12 cellular contexts compared by ENCODE assay signal in the genomic region with DNA sequence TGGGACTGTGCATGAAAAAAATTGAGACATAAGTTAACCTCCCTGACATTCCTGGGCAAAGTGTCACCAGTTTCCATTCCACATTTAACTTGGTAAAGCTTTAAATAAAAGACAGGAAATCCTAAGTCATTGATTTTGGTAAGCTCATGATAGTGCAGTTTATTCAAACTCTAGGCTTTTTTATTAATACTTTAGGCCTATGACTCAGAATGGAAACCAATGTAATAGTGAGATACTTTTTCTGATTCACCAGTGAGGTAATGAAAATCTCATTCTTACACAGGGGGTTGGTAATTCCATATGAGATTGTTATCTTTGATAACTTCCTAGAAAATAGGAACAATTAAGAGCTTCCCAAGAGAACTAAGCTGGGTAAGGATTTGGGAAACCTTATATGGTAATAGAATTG.
DNase-seq lines count a peak whose midpoint lies in the region; ATAC-seq and TF ChIP-seq lines count a peak whose summit lies in the region.
"Had no signal": no experiment of that assay in that cellular context is flagged by ENCODE, and none has a peak within 500 bp of the region (broad histone marks: within the 10 kb centered on the region; RNA-seq: fewer than 3 reads in every experiment).

No MANE protein-coding gene starts in this region.

- no peak overlapping the region for H3K4me3 ChIP-seq in psoas muscle

- no peaks in the 10 kb centered on the region for H3K4me1 Mint-ChIP-seq in activated T-helper 17 cell treated with anti-CD3 and anti-CD28 coated beads, Interleukin-2, amount 50 U/mL, for 72 hours

- no peaks in the 10 kb centered on the region for H3K4me1 ChIP-seq in psoas muscle

- H3K36me3 Mint-ChIP-seq in activated T-helper 17 cell treated with anti-CD3 and anti-CD28 coated beads, Interleukin-2, amount 50 U/mL, for 72 hours (ENCODE audit: low read depth): peaks cover 22% of the 10 kb centered on the region

- no peak overlapping the region for H3K4me3 Mint-ChIP-seq in activated T-helper 17 cell treated with anti-CD3 and anti-CD28 coated beads, Interleukin-2, amount 50 U/mL, for 72 hours
- H3K4me3 Mint-ChIP-seq: nephron had no signal

- H3K36me3 ChIP-seq in psoas muscle (ENCODE audit: insufficient read depth in 1 of 2, low read depth in 1 of 2): peaks cover 0 to 16% of the 10 kb centered on the region in 2 donors

- ATAC-seq in activated T-helper 17 cell treated with anti-CD3 and anti-CD28 coated beads, Interleukin-2, amount 50 U/mL, for 72 hours (replicated peaks): peak; percentile 71
- ATAC-seq in psoas muscle: no peak
- no peak for ATAC-seq in GM19467 (IDR thresholded peaks at IDR 0.05; ENCODE audit: unreplicated experiment)
- no peak for ATAC-seq in HG02759 (IDR thresholded peaks at IDR 0.05; ENCODE audit: unreplicated experiment)

- intact Hi-C loops in psoas muscle (cut with DNase I): no loop called here

- no peaks in the 10 kb centered on the region for H3K27me3 ChIP-seq in psoas muscle (ENCODE audit: insufficient read depth in 3 of 3, low read length in 2 of 3)

- TF ChIP-seq CTCF in GM20000 (IDR thresholded peaks at IDR 0.05; ENCODE audit: extremely low read depth, missing control alignments) (no peak), psoas muscle (IDR thresholded peaks at IDR 0.05) (no peak)

- H3K27me3 Mint-ChIP-seq in activated T-helper 17 cell treated with anti-CD3 and anti-CD28 coated beads, Interleukin-2, amount 50 U/mL, for 72 hours: no peaks in the 10 kb centered on the region

- DNase-seq in A172 (ENCODE audit: low spot score) (peak; percentile 83), ELR (ENCODE audit: low read depth) (peak; percentile 95), fibroblast of peridontal ligament (ENCODE audit: extremely low read depth) (peak; percentile 63), GM20000 (ENCODE audit: low spot score) (no peak), psoas muscle (no peak)
- DNase-seq: islet precursor cell, NCI-H526 had no signal

- H3K9me3 ChIP-seq in psoas muscle: no peaks in the 10 kb centered on the region

- no peak overlapping the region for H3K27ac Mint-ChIP-seq in activated T-helper 17 cell treated with anti-CD3 and anti-CD28 coated beads, Interleukin-2, amount 50 U/mL, for 72 hours
- H3K27ac Mint-ChIP-seq: nephron had no signal

- H3K9me3 Mint-ChIP-seq in activated T-helper 17 cell treated with anti-CD3 and anti-CD28 coated beads, Interleukin-2, amount 50 U/mL, for 72 hours: no peaks in the 10 kb centered on the region
- H3K9me3 Mint-ChIP-seq: nephron had no signal

- no peak overlapping the region for H3K27ac ChIP-seq in psoas muscle
- H3K27ac ChIP-seq: C4-2B had no signal

Comparison
In these comparisons a context has a peak if more than half of its experiments do, and no peak if none do; other contexts are left out.
1. DNase-seq: peak in A172 (single experiment), ELR (single experiment) and fibroblast of peridontal ligament (single experiment); none in GM20000 (single experiment) and psoas muscle (0 of 2).